Comparison of ENCODE assay signal across 8 cellular contexts in genomic region chr1:77759090-77760028, GRCh38. TPM values are rescaled to one million over a fixed set of nuclear protein-coding genes. Genes with fewer than 3 reads are reported as not detected.
DNase-seq lines count a peak whose midpoint lies in the region; ATAC-seq and TF ChIP-seq lines count a peak whose summit lies in the region.

Gene USP33, minus strand, starts transcription at chr1:77759852. Its CDS starts 18,155 bp downstream, at chr1:77741697.

- peak; percentile 81 to 96 (median 89) for DNase-seq in CD8-positive, alpha-beta T cell
- peak; percentile 77 for DNase-seq in NK-92 treated with Interleukin-12 subunit alpha and Interleukin-12 subunit beta, amount 100 ng/mL, for 24 hours (lab: John Stamatoyannopoulos, UW)
- peak; percentile 86 to 91 (median 87) for DNase-seq in effector memory CD8-positive, alpha-beta T cell
- peak; percentile 88 for DNase-seq in mesenchymal stem cell
- peak; percentile 78 for DNase-seq in stimulated activated CD8-positive, alpha-beta memory T cell treated with anti-CD3 and anti-CD28 coated beads, Interleukin-15, amount 100 ng/mL, for 1 hour (ENCODE audit: low read depth)

- 1% methylated on average over 71 of the region's 79 CpGs for WGBS in mesenchymal stem cell

- H3K18ac ChIP-seq in mesenchymal stem cell (ENCODE audit: low read depth in 1 of 2, low read length in 2 of 2) = peak within 1 kb of the TSS; percentile 98 to 100

- H2BK5ac ChIP-seq in mesenchymal stem cell (ENCODE audit: low read depth, low read length, poor library complexity, severe bottlenecking) = peak within 1 kb of the TSS; percentile 96

- intact Hi-C loops in CD8-positive, alpha-beta T cell (cut with DNase I, micrococcal nuclease) = loop anchor here (1.0 to 5.0 kb wide), 9 partner anchors 20 to 1972 kb away; partner anchors contain the start of genes FUBP1 (in 2 of the 2), MIGA1 (in 2 of the 2), PIGK (in 2 of the 2) and RABGGTB (in 1 of the 2)

- CTCF ChIA-PET in CD8-positive, alpha-beta T cell (lab: Charles Lee) = no interaction called here
- CTCF ChIA-PET in activated CD8-positive, alpha-beta memory T cell treated with anti-CD3 and anti-CD28 coated beads for 36 hours (lab: Charles Lee) = no interaction called here

- no peaks in the 10 kb centered on the region for H3K36me3 ChIP-seq in CD8-positive, alpha-beta T cell (ENCODE audit: insufficient read depth, low read length)
- no peaks in the 10 kb centered on the region for H3K36me3 ChIP-seq in mesenchymal stem cell (ENCODE audit: control insufficient read depth in 1 of 2, insufficient read depth in 2 of 2, low read depth in 1 of 2, low read length in 2 of 2)

- H3K4ac ChIP-seq in mesenchymal stem cell (ENCODE audit: low read depth in 1 of 2, low read length in 2 of 2) = peak within 1 kb of the TSS; percentile 85 to 98

- peak within 1 kb of the TSS; percentile 96 for H2BK15ac ChIP-seq in mesenchymal stem cell (ENCODE audit: low read depth, poor library complexity, severe bottlenecking)

- H2BK12ac ChIP-seq in mesenchymal stem cell (ENCODE audit: low read length in 2 of 2) = peak within 1 kb of the TSS; percentile 38 to 54

- peak within 1 kb of the TSS; percentile 64 for H2BK120ac ChIP-seq in mesenchymal stem cell (ENCODE audit: low read depth, low read length)

- H3K14ac ChIP-seq in mesenchymal stem cell (ENCODE audit: low read length in 2 of 2) = peak within 1 kb of the TSS; percentile 66 to 98

- H3K4me3 ChIP-seq in CD8-positive, alpha-beta T cell (ENCODE audit: low read depth, low read length) = peak within 1 kb of the TSS; percentile 98
- peak within 1 kb of the TSS; percentile 97 to 98 for H3K4me3 ChIP-seq in mesenchymal stem cell (ENCODE audit: insufficient read depth in 1 of 2, low read depth in 1 of 2, low read length in 2 of 2)

- no peaks in the 10 kb centered on the region for H3K27me3 Mint-ChIP-seq in CD8-positive, alpha-beta T cell (ENCODE audit: low read depth)
- H3K27me3 Mint-ChIP-seq in effector memory CD8-positive, alpha-beta T cell = no peaks in the 10 kb centered on the region

- no peaks in the 10 kb centered on the region for H3K9me3 Mint-ChIP-seq in CD8-positive, alpha-beta T cell
- no peaks in the 10 kb centered on the region for H3K9me3 Mint-ChIP-seq in effector memory CD8-positive, alpha-beta T cell

- peak within 1 kb of the TSS; percentile 91 for H4K8ac ChIP-seq in mesenchymal stem cell (ENCODE audit: low read length)

- H3K4me1 Mint-ChIP-seq in CD8-positive, alpha-beta T cell (ENCODE audit: low read depth) = peaks cover 45% of the 10 kb centered on the region
- peaks cover 21 to 36% of the 10 kb centered on the region in 2 donors for H3K4me1 Mint-ChIP-seq in effector memory CD8-positive, alpha-beta T cell (ENCODE audit: low read depth in 2 of 2)

- H3K79me1 ChIP-seq in mesenchymal stem cell (replicated peaks; ENCODE audit: low read length, poor library complexity, severe bottlenecking) = peaks cover 2% of the 10 kb centered on the region

- H3K27ac ChIP-seq in CD8-positive, alpha-beta T cell (ENCODE audit: low read depth, low read length) = peak within 1 kb of the TSS; percentile 88
- peak within 1 kb of the TSS; percentile 70 for H3K27ac ChIP-seq in mesenchymal stem cell (ENCODE audit: low read length, poor library complexity, severe bottlenecking)

- peak within 1 kb of the TSS; percentile 98 for H3K9ac ChIP-seq in mesenchymal stem cell (ENCODE audit: low read length)

- peak within 1 kb of the TSS; percentile 90 for H3K27ac Mint-ChIP-seq in CD8-positive, alpha-beta T cell
- peak within 1 kb of the TSS; percentile 94 to 95 for H3K27ac Mint-ChIP-seq in effector memory CD8-positive, alpha-beta T cell

- no peak for TF ChIP-seq CTCF in CD8-positive, alpha-beta T cell (IDR thresholded peaks at IDR 0.05)

- H3K4me3 Mint-ChIP-seq in CD8-positive, alpha-beta T cell = peak within 1 kb of the TSS; percentile 90
- H3K4me3 Mint-ChIP-seq in effector memory CD8-positive, alpha-beta T cell = peak within 1 kb of the TSS; percentile 88 to 91

- peak within 1 kb of the TSS; percentile 98 for H2AFZ ChIP-seq in mesenchymal stem cell (ENCODE audit: low read depth, low read length)

- no peaks in the 10 kb centered on the region for H3K27me3 ChIP-seq in CD8-positive, alpha-beta T cell (ENCODE audit: insufficient read depth, low read length)
- H3K27me3 ChIP-seq in mesenchymal stem cell (ENCODE audit: control insufficient read depth in 1 of 2, insufficient read depth in 1 of 2, low read length in 2 of 2) = no peaks in the 10 kb centered on the region

- peak within 1 kb of the TSS; percentile 94 for H4K91ac ChIP-seq in mesenchymal stem cell (ENCODE audit: low read length)

- POLR2A ChIA-PET in CD8-positive, alpha-beta T cell (lab: Charles Lee) = interaction anchor here (0.6 to 2.7 kb wide), 5 partner anchors 13 to 219 kb away, joined by 3 to 20 read pairs (median 6); partner anchors contain the start of genes FUBP1 and MIGA1
- POLR2A ChIA-PET in activated CD8-positive, alpha-beta memory T cell treated with anti-CD3 and anti-CD28 coated beads for 36 hours (lab: Charles Lee) = interaction anchor here (0.6 kb wide), 2 partner anchors 20 to 214 kb away, joined by 3 to 10 read pairs; partner anchors contain the start of gene MIGA1

- H3K23ac ChIP-seq in mesenchymal stem cell (ENCODE audit: low read length in 2 of 2) = peak within 1 kb of the TSS in 1 of 2 experiments; percentile 99

- peak; percentile 95 for ATAC-seq in CD8-positive, alpha-beta T cell
- ATAC-seq in GM19438 (IDR thresholded peaks at IDR 0.05; ENCODE audit: low read depth, unreplicated experiment) (peak; percentile 89), HG03571 (IDR thresholded peaks at IDR 0.05; ENCODE audit: unreplicated experiment) (peak; percentile 98)
- ATAC-seq in effector memory CD8-positive, alpha-beta T cell (replicated peaks) = peak; percentile 89

- H3K9me3 ChIP-seq in CD8-positive, alpha-beta T cell (ENCODE audit: low read length) = no peaks in the 10 kb centered on the region
- no peaks in the 10 kb centered on the region for H3K9me3 ChIP-seq in mesenchymal stem cell (ENCODE audit: control insufficient read depth, low read length)

- H3K36me3 Mint-ChIP-seq in CD8-positive, alpha-beta T cell = peaks cover 9% of the 10 kb centered on the region
- peaks cover 14% of the 10 kb centered on the region for H3K36me3 Mint-ChIP-seq in effector memory CD8-positive, alpha-beta T cell (ENCODE audit: insufficient read depth)

- no peak within 1 kb of the TSS for H2AK5ac ChIP-seq in mesenchymal stem cell (ENCODE audit: low read length, severe bottlenecking)

- H3K4me2 ChIP-seq in mesenchymal stem cell (ENCODE audit: low read length, poor library complexity, severe bottlenecking) = peak within 1 kb of the TSS; percentile 60

- H3K4me1 ChIP-seq in CD8-positive, alpha-beta T cell (ENCODE audit: insufficient read depth, low read length) = peaks cover 44% of the 10 kb centered on the region
- no peaks in the 10 kb centered on the region for H3K4me1 ChIP-seq in mesenchymal stem cell (ENCODE audit: control insufficient read depth, insufficient read depth, low read depth, low read length)

RNA-seq across cellular contexts. Expression of gene USP33, which starts in this region (rescaled TPM):
- 10 to 100 TPM; 72.1 to 72.2 TPM for total RNA-seq in CD8-positive, alpha-beta T cell
- 10 to 100 TPM; 35.6 to 39.7 TPM for total RNA-seq in activated CD8-positive, alpha-beta memory T cell treated with anti-CD3 and anti-CD28 coated beads for 36 hours
- 35.1 TPM for polyA plus RNA-seq in mesenchymal stem cell (2013, experiment 1 of 2)
- 36.3 TPM for polyA plus RNA-seq in mesenchymal stem cell (2013, experiment 2 of 2)

Comparison
In these comparisons a context has a peak if more than half of its experiments do, and no peak if none do; other contexts are left out.
1. Peak in every context shown above with its lines: DNase-seq, ATAC-seq, H3K4me3 ChIP-seq and H3K27ac ChIP-seq.